11 cellular contexts compared by ENCODE assay signal in the genomic region with DNA sequence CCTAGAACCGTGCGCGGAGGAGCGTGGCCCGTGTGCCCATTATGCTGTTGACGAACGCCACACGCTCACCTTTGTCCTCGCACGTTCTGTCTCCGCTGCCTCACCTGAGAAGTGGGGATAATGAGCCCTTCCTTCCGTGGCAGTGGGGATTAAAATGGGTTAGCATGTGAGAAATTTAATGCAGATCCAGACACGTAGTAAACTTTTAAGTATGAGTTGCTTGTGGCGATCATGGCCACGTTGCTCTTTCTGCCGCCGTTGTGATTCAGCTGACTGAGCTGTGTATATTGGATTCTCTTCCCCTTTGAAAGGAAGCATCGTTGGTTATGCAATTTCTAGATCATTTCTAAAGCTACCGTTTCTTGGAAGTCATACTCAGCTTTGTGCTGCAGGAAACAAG. TPM values are rescaled to one million over a fixed set of nuclear protein-coding genes. Genes with fewer than 3 reads are reported as not detected.
A peak's percentile ranks its signal among the peaks of the same experiment; 100 is the strongest.
DNase-seq lines count a peak whose midpoint lies in the region; ATAC-seq and TF ChIP-seq lines count a peak whose summit lies in the region.
"Had no signal": no experiment of that assay in that cellular context is flagged by ENCODE, and none has a peak within 500 bp of the region (broad histone marks: within the 10 kb centered on the region; RNA-seq: fewer than 3 reads in every experiment).

No MANE protein-coding gene starts in this region.

- peak overlapping the region; percentile 66 for H3K4me3 Mint-ChIP-seq in CD4-positive, alpha-beta T cell
- H3K4me3 Mint-ChIP-seq in central memory CD8-positive, alpha-beta T cell: peak overlapping the region; percentile 37

- no peak for ATAC-seq in CD4-positive, alpha-beta T cell (ENCODE audit: poor library complexity)
- no peak for ATAC-seq in central memory CD8-positive, alpha-beta T cell (replicated peaks; ENCODE audit: extremely low read depth, poor library complexity, severe bottlenecking)
- ATAC-seq in GM19395 (IDR thresholded peaks at IDR 0.05; ENCODE audit: unreplicated experiment): no peak

- intact Hi-C loops in CD4-positive, alpha-beta T cell (cut with DNase I, micrococcal nuclease): loop anchor here in 1 of 2 experiments (2.0 kb wide), 1 partner anchor 17 kb away; a partner anchor contains a TSS

- no peaks in the 10 kb centered on the region for H3K9me3 ChIP-seq in CD4-positive, alpha-beta T cell (ENCODE audit: control insufficient read depth, low read length)
- no peaks in the 10 kb centered on the region for H3K9me3 ChIP-seq in muscle layer of duodenum (ENCODE audit: control insufficient read depth in 1 of 2, low read length in 2 of 2)

- H3K4me1 ChIP-seq in muscle layer of duodenum (ENCODE audit: control insufficient read depth in 1 of 2, insufficient read depth in 2 of 2, low read length in 2 of 2): peaks cover 0 to 12% of the 10 kb centered on the region in 2 donors

- no peak overlapping the region for H3K4me3 ChIP-seq in muscle layer of duodenum (ENCODE audit: low read depth in 1 of 2, low read length in 2 of 2)
- H3K4me3 ChIP-seq: PC-9 had no signal

- H3K27me3 Mint-ChIP-seq in CD4-positive, alpha-beta T cell: no peaks in the 10 kb centered on the region
- no peaks in the 10 kb centered on the region for H3K27me3 Mint-ChIP-seq in central memory CD8-positive, alpha-beta T cell

- H3K9me3 Mint-ChIP-seq in CD4-positive, alpha-beta T cell: no peaks in the 10 kb centered on the region
- H3K9me3 Mint-ChIP-seq in central memory CD8-positive, alpha-beta T cell: no peaks in the 10 kb centered on the region

- CTCF ChIA-PET in CD4-positive, alpha-beta T cell (lab: Charles Lee): interaction anchor here (1.3 to 1.7 kb wide), 3 partner anchors 9 to 117 kb away, joined by 4 to 7 read pairs (median 4); a partner anchor contains a TSS

- TF ChIP-seq CTCF in CD4-positive, alpha-beta T cell (IDR thresholded peaks at IDR 0.05): no peak

- peaks cover 15 to 29% of the 10 kb centered on the region in 2 donors for H3K36me3 ChIP-seq in muscle layer of duodenum (ENCODE audit: control insufficient read depth in 1 of 2, insufficient read depth in 2 of 2, low read length in 2 of 2)

- peaks cover 75% of the 10 kb centered on the region for H3K4me1 Mint-ChIP-seq in CD4-positive, alpha-beta T cell (ENCODE audit: low read depth)
- H3K4me1 Mint-ChIP-seq in central memory CD8-positive, alpha-beta T cell: peaks cover 66% of the 10 kb centered on the region

- H3K27ac Mint-ChIP-seq in CD4-positive, alpha-beta T cell: peak overlapping the region; percentile 92
- H3K27ac Mint-ChIP-seq in central memory CD8-positive, alpha-beta T cell (ENCODE audit: low read depth): no peak overlapping the region

- DNase-seq in CD4-positive, alpha-beta T cell: no peak
- DNase-seq in NOMO-1 treated with dmso at 0.1 percent for 144 hours (lab: John Stamatoyannopoulos, UW; ENCODE audit: unreplicated experiment) (peak; percentile 66), ACHN (no peak), glomerular visceral epithelial cell (ENCODE audit: extremely low spot score) (no peak), hepatic stellate cell (ENCODE audit: low spot score) (no peak)
- no peak for DNase-seq in central memory CD8-positive, alpha-beta T cell (ENCODE audit: low spot score in 2 of 2)
- DNase-seq: Calu3, NCI-H2029 treated with DMSO at 0.1 percent for 48 hours, PC-9 had no signal

- peaks cover 50% of the 10 kb centered on the region for H3K36me3 Mint-ChIP-seq in CD4-positive, alpha-beta T cell (ENCODE audit: low read depth)
- H3K36me3 Mint-ChIP-seq in central memory CD8-positive, alpha-beta T cell (ENCODE audit: insufficient read depth): peaks cover 15% of the 10 kb centered on the region

- in situ Hi-C loops in ACHN (cut with HindIII; ENCODE audit: low pct_ligation_motif_present, low pct_unique_long_range_greater_than_20kb, low sequenced_read_pairs): no loop called here

- H3K27me3 ChIP-seq in CD4-positive, alpha-beta T cell (ENCODE audit: control insufficient read depth, insufficient read depth, low read length): no peaks in the 10 kb centered on the region
- no peaks in the 10 kb centered on the region for H3K27me3 ChIP-seq in muscle layer of duodenum (ENCODE audit: low read depth, low read length)

- POLR2A ChIA-PET in CD4-positive, alpha-beta T cell (lab: Charles Lee): interaction anchor here (1.0 to 4.9 kb wide), 9 partner anchors 8 to 286 kb away, joined by 3 to 50 read pairs (median 14); a partner anchor contains a TSS

- no peak overlapping the region for H3K27ac ChIP-seq in CD4-positive, alpha-beta T cell (ENCODE audit: low read depth, low read length)
- H3K27ac ChIP-seq in muscle layer of duodenum (ENCODE audit: low read length): peak overlapping the region; percentile 84
- H3K27ac ChIP-seq: PC-9 had no signal

RNA-seq across cellular contexts. Expression of a gene that starts 16.5 kb away (rescaled TPM):
- total RNA-seq in CD4-positive, alpha-beta T cell: 10 to 100 TPM; 31.2 to 34.1 TPM
